In the genomic region with DNA sequence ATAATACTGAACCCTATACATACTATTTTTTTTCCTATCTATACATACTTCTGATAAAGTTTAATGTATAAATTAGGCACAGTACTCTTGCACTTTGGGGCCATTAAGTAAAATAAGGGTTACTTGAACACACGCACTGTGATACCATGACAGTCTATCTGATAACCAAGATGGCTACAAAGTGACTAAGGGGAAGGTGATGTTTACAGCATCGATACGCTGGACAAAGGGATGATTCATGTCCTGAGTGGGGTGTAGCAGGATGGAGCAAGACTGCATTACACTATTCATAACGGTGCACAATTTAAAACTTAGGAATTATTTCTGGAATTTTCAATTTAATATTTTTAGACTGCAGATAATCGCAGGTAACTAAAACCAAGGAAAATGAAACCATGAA, we compare ENCODE assay signal across 18 cellular contexts. TPM values are rescaled to one million over a fixed set of nuclear protein-coding genes. Genes with fewer than 3 reads are reported as not detected.
DNase-seq lines count a peak whose midpoint lies in the region; ATAC-seq and TF ChIP-seq lines count a peak whose summit lies in the region.
"Had no signal": no experiment of that assay in that cellular context is flagged by ENCODE, and none has a peak within 500 bp of the region (broad histone marks: within the 10 kb centered on the region; RNA-seq: fewer than 3 reads in every experiment).

No MANE protein-coding gene starts in this region.

- peak overlapping the region; percentile 17 for H2AFZ ChIP-seq in ACC112 (ENCODE audit: low read length, unreplicated experiment)
- H2AFZ ChIP-seq: parathyroid adenoma had no signal

- ATAC-seq in GM19328 (IDR thresholded peaks at IDR 0.05; ENCODE audit: unreplicated experiment) = no peak
- ATAC-seq: stimulated activated memory B cell treated with anti-CD40 and anti-IgM and Interleukin-4, amounts not matched to agents 10 μg/mL and 1 μg/mL and 100 μg/mL, for 72 hours had no signal

- H3K4me1 ChIP-seq in ACC112 (ENCODE audit: control insufficient read depth, insufficient read depth, low read length, unreplicated experiment) (peaks cover 39% of the 10 kb centered on the region), right atrium auricular region (no peaks in the 10 kb centered on the region)
- H3K4me1 ChIP-seq: ascending aorta, left ventricle myocardium inferior, parathyroid adenoma, upper lobe of left lung had no signal

- H3K36me3 ChIP-seq in ACC112 (ENCODE audit: insufficient read depth, low read length) (no peaks in the 10 kb centered on the region), right atrium auricular region (no peaks in the 10 kb centered on the region)
- H3K36me3 ChIP-seq: ascending aorta, left ventricle myocardium inferior, upper lobe of left lung had no signal

- TF ChIP-seq CTCF in astrocyte of the spinal cord (IDR thresholded peaks at IDR 0.05; ENCODE audit: low read depth, low read length) = no peak
- no peak for TF ChIP-seq CTCF in right atrium auricular region (IDR thresholded peaks at IDR 0.05)

- H3K27ac ChIP-seq in ACC112 (ENCODE audit: low read depth, low read length) (peak overlapping the region; percentile 76), right atrium auricular region (no peak overlapping the region)
- H3K27ac ChIP-seq: ascending aorta, dorsolateral prefrontal cortex, left ventricle myocardium inferior, parathyroid adenoma, upper lobe of left lung had no signal

- no peak overlapping the region for H3K4me3 ChIP-seq in ACC112 (ENCODE audit: low read depth, low read length)
- H3K4me3 ChIP-seq in astrocyte of the spinal cord (ENCODE audit: low read depth, low read length) = no peak overlapping the region
- no peak overlapping the region for H3K4me3 ChIP-seq in right atrium auricular region
- H3K4me3 ChIP-seq: ascending aorta, dorsolateral prefrontal cortex, GM12878, left ventricle myocardium inferior, upper lobe of left lung had no signal

- in situ Hi-C loops in astrocyte of the spinal cord (cut with HindIII; ENCODE audit: low sequenced_read_pairs) = no loop called here

- H3K27me3 ChIP-seq in ACC112 (ENCODE audit: insufficient read depth, low read length) (no peaks in the 10 kb centered on the region), right atrium auricular region (no peaks in the 10 kb centered on the region)
- H3K27me3 ChIP-seq: ascending aorta, dorsolateral prefrontal cortex, upper lobe of left lung had no signal

- DNase-seq in HT1080 (ENCODE audit: low read depth) = peak; percentile 75
- DNase-seq in astrocyte of the spinal cord (ENCODE audit: low read depth, low spot score) = peak; percentile 12
- peak; percentile 31 for DNase-seq in glomerular visceral epithelial cell (ENCODE audit: extremely low spot score)
- DNase-seq in NCI-H146 (lab: John Stamatoyannopoulos, UW) = no peak
- no peak for DNase-seq in activated CD4-positive, CD25-positive, alpha-beta regulatory T cell treated with anti-CD3 and anti-CD28 coated beads, Interleukin-2, amount 50 U/mL, for 72 hours
- DNase-seq in right atrium auricular region (ENCODE audit: low spot score) = no peak
- DNase-seq: activated naive CD4-positive, alpha-beta T cell treated with Interleukin-2 at 50 U/mL for 16 hours; activated T-cell treated with anti-CD3 and anti-CD28 coated beads for 4 hours; dorsolateral prefrontal cortex; left ventricle myocardium inferior; NCI-H524; upper lobe of left lung had no signal

- no peaks in the 10 kb centered on the region for H3K79me2 ChIP-seq in ACC112 (ENCODE audit: control insufficient read depth, insufficient read depth, low read length, unreplicated experiment)
- H3K79me2 ChIP-seq: parathyroid adenoma had no signal

- H3K9me3 ChIP-seq in right atrium auricular region = no peaks in the 10 kb centered on the region
- H3K9me3 ChIP-seq: ascending aorta, left ventricle myocardium inferior, upper lobe of left lung had no signal

RNA-seq across cellular contexts. Expression of a gene that starts 30.0 kb away (rescaled TPM):
- total RNA-seq in HT1080 (2014; rRNA removed; shearing (Covaris generic)) = not detected in 2 replicates
- polyA plus RNA-seq in HT1080 (2015; cell fraction: cytosol; rRNA removed) = not detected in 2 replicates
- polyA plus RNA-seq in HT1080 (2015; cell fraction: nucleus; rRNA removed) = 0.03 TPM in 1 of 2 replicates, not detected in the other
- not detected for total RNA-seq in right atrium auricular region
- total RNA-seq: ascending aorta, left ventricle myocardium inferior had no signal

Comparison
In these comparisons a context has a peak if more than half of its experiments do, and no peak if none do; other contexts are left out.
1. DNase-seq: peak in HT1080 (single experiment), astrocyte of the spinal cord (single experiment) and glomerular visceral epithelial cell (single experiment); none in NCI-H146 (single experiment), activated CD4-positive, CD25-positive, alpha-beta regulatory T cell treated with anti-CD3 and anti-CD28 coated beads, Interleukin-2, amount 50 U/mL, for 72 hours (single experiment) and right atrium auricular region (single experiment).